In the genomic region with DNA sequence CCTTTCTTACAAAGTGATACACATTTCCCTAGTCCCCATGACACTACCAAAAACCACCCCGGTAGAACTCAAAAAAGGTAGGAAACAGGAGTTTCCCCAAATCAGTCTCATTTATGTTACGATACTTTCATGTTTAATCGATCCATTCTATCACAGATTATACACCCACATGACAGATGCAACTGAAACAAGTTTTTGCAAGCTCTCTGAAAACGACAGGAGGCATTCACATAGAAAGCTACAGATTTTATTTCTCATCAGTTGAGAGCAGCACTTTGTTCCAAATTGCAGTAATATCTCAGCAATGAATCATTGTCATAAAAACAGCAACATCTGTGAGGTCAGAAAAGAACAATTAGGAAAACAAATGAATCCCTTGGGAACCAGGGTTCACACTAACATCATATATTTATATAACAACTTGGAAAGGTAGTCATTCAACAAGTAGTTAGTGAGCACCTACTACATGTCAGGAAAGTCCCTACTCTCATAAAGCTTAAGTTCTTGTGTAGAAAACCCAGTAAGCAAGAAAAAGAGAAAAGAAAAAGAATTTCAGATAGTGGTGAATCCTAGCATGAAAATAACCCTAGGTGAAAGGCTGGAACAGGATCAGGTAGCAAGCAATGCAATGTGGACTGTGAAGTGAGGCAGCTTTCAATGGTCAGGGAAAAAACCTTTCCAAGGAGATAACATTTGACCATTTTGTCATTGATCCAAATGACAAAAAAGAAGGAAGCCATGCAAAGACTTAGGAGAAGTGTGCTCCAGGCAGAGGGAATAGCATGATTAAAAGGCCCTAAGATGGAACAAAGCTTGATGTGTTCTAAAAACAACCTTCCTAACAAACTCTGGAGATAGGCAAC, we compare ENCODE assay signal across 12 cellular contexts. TPM values are rescaled to one million over a fixed set of nuclear protein-coding genes. Genes with fewer than 3 reads are reported as not detected.
DNase-seq lines count a peak whose midpoint lies in the region; ATAC-seq and TF ChIP-seq lines count a peak whose summit lies in the region.
"Had no signal": no experiment of that assay in that cellular context is flagged by ENCODE, and none has a peak within 500 bp of the region (broad histone marks: within the 10 kb centered on the region; RNA-seq: fewer than 3 reads in every experiment).

No MANE protein-coding gene starts in this region.

- H3K9me3 ChIP-seq in PC-9 (ENCODE audit: insufficient read depth, low read depth): no peaks in the 10 kb centered on the region; the same call in 1 of the 2 replicates

- no peaks in the 10 kb centered on the region for H3K27me3 ChIP-seq in PC-9 (ENCODE audit: insufficient read depth, low read depth)

- peak overlapping the region; percentile 57 for H3K4me2 ChIP-seq in PC-9

- H3F3A ChIP-seq in PC-9 (ENCODE audit: insufficient read depth, low read depth): peaks cover 52% of the 10 kb centered on the region

- POLR2A ChIA-PET in PC-9 (lab: Charles Lee; ENCODE audit: unreplicated experiment): interaction anchor here (0.6 to 1.0 kb wide), 7 partner anchors 8 to 821 kb away, joined by 3 to 10 read pairs (median 5); a partner anchor contains a TSS

- no peaks in the 10 kb centered on the region for H3K27me3 Mint-ChIP-seq in CD14-positive monocyte (ENCODE audit: low read depth in 3 of 3)

- DNase-seq in CD14-positive monocyte (ENCODE audit: low spot score) (no peak), PC-9 (peak in 1 of 2 experiments; percentile 98), fibroblast of gingiva (ENCODE audit: low read depth) (peak; percentile 84), pulmonary artery endothelial cell (ENCODE audit: low read depth, low spot score) (peak; percentile 89), GM19238 (ENCODE audit: insufficient read length, low spot score) (no peak), DMS79 treated with DMSO at 0.1 percent for 48 hours (lab: John Stamatoyannopoulos, UW) (no peak), HUDEP-2 (lab: John Stamatoyannopoulos, UW; ENCODE audit: unreplicated experiment in 76 of 76) (no peak)
- DNase-seq: activated naive CD4-positive, alpha-beta T cell treated with anti-CD3 and anti-CD28 coated beads, Interleukin-2, amount 50 U/mL, for 16 hours; kidney; NCI-H1092 treated with DMSO at 0.1 percent for 48 hours had no signal

- peak overlapping the region in 4 of 7 donors; percentile 13 to 71 (median 37) for H3K27ac Mint-ChIP-seq in CD14-positive monocyte
- H3K27ac Mint-ChIP-seq: T-helper 1 cell treated with Interleukin-12 subunit alpha and Interleukin-12 subunit beta and Interleukin-4 antibody, amounts not matched to agents 30 μg/mL and 1 μg/mL, for 36 hours had no signal

- peak overlapping the region; percentile 93 for H3K27ac ChIP-seq in PC-9

- H3K9me2 ChIP-seq in PC-9 (ENCODE audit: insufficient read depth): no peaks in the 10 kb centered on the region

- CTCF ChIA-PET in PC-9 (lab: Charles Lee): interaction anchor here (0.5 to 1.0 kb wide), 3 partner anchors 29 to 154 kb away, joined by 3 to 12 read pairs (median 3); no protein-coding TSS in a partner anchor

- no peak for ATAC-seq in HG03457 (IDR thresholded peaks at IDR 0.05; ENCODE audit: unreplicated experiment)

- peaks cover 78% of the 10 kb centered on the region for H3K79me2 ChIP-seq in PC-9 (ENCODE audit: low read depth)

- H3K4me3 Mint-ChIP-seq in CD14-positive monocyte: no peak overlapping the region
- H3K4me3 Mint-ChIP-seq: T-helper 1 cell treated with Interleukin-12 subunit alpha and Interleukin-12 subunit beta and Interleukin-4 antibody, amounts not matched to agents 30 μg/mL and 1 μg/mL, for 36 hours had no signal

- H3K36me3 Mint-ChIP-seq in CD14-positive monocyte: peaks cover 0 to 7% of the 10 kb centered on the region in 2 donors

- H3K4me3 ChIP-seq in PC-9: no peak overlapping the region; the same call in 1 of the 2 replicates

- no peaks in the 10 kb centered on the region for H3K9me3 Mint-ChIP-seq in CD14-positive monocyte
- H3K9me3 Mint-ChIP-seq: T-helper 1 cell treated with Interleukin-12 subunit alpha and Interleukin-12 subunit beta and Interleukin-4 antibody, amounts not matched to agents 30 μg/mL and 1 μg/mL, for 36 hours had no signal

- BruUV-seq in PC-9 (replicated peaks; lab: Mats Ljungman, UMichigan): TSS peak; percentile 98

- H3K4me1 Mint-ChIP-seq in CD14-positive monocyte: peaks cover 60% of the 10 kb centered on the region

- H2AFZ ChIP-seq in PC-9: no peak overlapping the region

- no peak for TF ChIP-seq CTCF in CD14-positive monocyte (IDR thresholded peaks at IDR 0.05)
- TF ChIP-seq CTCF in PC-9 (conservative IDR thresholded peaks at IDR 0.05): no peak

- no peaks in the 10 kb centered on the region for H4K20me1 ChIP-seq in PC-9 (ENCODE audit: insufficient read depth)

- H3K36me3 ChIP-seq in PC-9 (ENCODE audit: low read depth): no peaks in the 10 kb centered on the region

- intact Hi-C loops in CD14-positive monocyte (cut with micrococcal nuclease): no loop called here
- intact Hi-C loops in PC-9 (cut with micrococcal nuclease; ENCODE audit: unreplicated experiment): loop anchor here (10.0 kb wide), 1 partner anchor 337 kb away; a partner anchor contains a TSS

- H3K4me1 ChIP-seq in PC-9 (replicated peaks; ENCODE audit: insufficient read depth): peaks cover 88% of the 10 kb centered on the region

RNA-seq across cellular contexts. Expression of a gene that starts 8.3 kb away (rescaled TPM):
- 1 to 10 TPM; 5.1 to 5.8 TPM for polyA plus RNA-seq in CD14-positive monocyte
- 32.5 and 33.3 TPM in 2 replicates for total RNA-seq in PC-9 (2021)
- total RNA-seq in pulmonary artery endothelial cell: 78.9 and 81.0 TPM in 2 replicates

RNA-seq across cellular contexts. Expression of a gene that starts 41.2 kb away (rescaled TPM):
- not detected for polyA plus RNA-seq in CD14-positive monocyte
- total RNA-seq in PC-9 (2021): not detected in 2 replicates
- not detected in 2 replicates for total RNA-seq in pulmonary artery endothelial cell
- total RNA-seq: kidney had no signal

Comparison
In these comparisons a context has a peak if more than half of its experiments do, and no peak if none do; other contexts are left out.
1. DNase-seq: peak in fibroblast of gingiva (single experiment) and pulmonary artery endothelial cell (single experiment); none in CD14-positive monocyte (single experiment), GM19238 (single experiment), DMS79 treated with DMSO at 0.1 percent for 48 hours (single experiment) and HUDEP-2 (0 of 76).